ENCODE assay signal across 13 cellular contexts in the genomic region with DNA sequence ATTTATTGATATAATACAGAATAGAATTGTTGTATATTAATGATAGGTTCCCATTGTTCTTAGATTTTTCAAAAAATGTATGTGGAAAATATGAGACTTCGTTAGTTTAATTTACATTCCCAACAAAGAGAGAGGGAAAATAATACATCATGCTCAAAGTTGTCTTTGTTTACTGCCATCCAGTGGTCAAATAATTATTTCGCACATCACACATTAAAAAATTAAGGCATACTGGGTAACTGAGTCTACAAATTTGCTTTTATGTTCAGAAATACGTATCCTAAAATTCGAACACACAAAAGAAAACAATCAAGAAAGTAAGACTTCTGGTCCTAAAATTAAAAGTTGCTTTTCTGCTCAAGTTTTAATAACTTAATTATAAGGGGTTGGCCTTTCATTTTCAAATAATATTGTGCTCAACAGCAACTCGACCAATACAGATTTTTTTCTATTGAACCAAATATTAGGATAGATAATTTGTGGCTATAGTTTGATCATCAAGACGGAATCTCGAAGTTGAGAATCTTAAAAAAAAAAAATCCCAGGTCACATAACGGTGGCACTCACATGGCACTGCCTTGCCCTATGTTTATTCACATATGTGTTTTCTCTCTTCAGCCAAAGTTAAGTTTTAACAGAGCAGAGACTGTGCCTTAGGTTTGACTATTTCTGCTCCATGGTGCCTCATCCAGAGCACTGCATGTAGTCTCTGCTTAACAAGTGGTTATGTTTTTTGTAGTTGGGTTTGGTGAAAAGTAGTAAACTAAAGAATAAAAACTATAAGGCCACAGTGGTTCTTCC. TPM values are rescaled to one million over a fixed set of nuclear protein-coding genes. Genes with fewer than 3 reads are reported as not detected.
A peak's percentile ranks its signal among the peaks of the same experiment; 100 is the strongest.
DNase-seq lines count a peak whose midpoint lies in the region; TF ChIP-seq lines count a peak whose summit lies in the region.
"Had no signal": no experiment of that assay in that cellular context is flagged by ENCODE, and none has a peak within 500 bp of the region (broad histone marks: within the 10 kb centered on the region; RNA-seq: fewer than 3 reads in every experiment).

No MANE protein-coding gene starts in this region.

- H3K36me3 ChIP-seq in osteoblast (ENCODE audit: insufficient read depth, low read length), result no peaks in the 10 kb centered on the region

- DNase-seq in NCI-H1092 treated with DMSO at 0.1 percent for 48 hours (lab: John Stamatoyannopoulos, UW) (peak; percentile 6), NCI-H1092 (lab: John Stamatoyannopoulos, UW) (no peak), LHCN-M2 (ENCODE audit: low read depth) (peak; percentile 8), chondrocyte (ENCODE audit: low spot score) (no peak), osteoblast (ENCODE audit: insufficient read length, low spot score, missing footprints) (no peak), hypothalamus (lab: John Stamatoyannopoulos, UW) (no peak), G401 (ENCODE audit: low spot score) (no peak)
- DNase-seq in stimulated activated naive CD4-positive, alpha-beta T cell treated with Interleukin-2 at 50 U/mL for 16 hours (lab: John Stamatoyannopoulos, UW), result no peak
- DNase-seq: activated T-cell treated with anti-CD3 and anti-CD28 coated beads, Interleukin-2, amount 50 U/mL, for 72 hours; AML-193; psoas muscle had no signal

- H2AFZ ChIP-seq in osteoblast (ENCODE audit: low read length), result no peak overlapping the region

- H3K4me1 ChIP-seq in osteoblast (ENCODE audit: insufficient read depth, low read length), result peaks cover 4% of the 10 kb centered on the region
- H3K4me1 ChIP-seq: psoas muscle had no signal

- in situ Hi-C loops in G401 (cut with HindIII; ENCODE audit: low sequenced_read_pairs), result no loop called here

- peaks cover 1% of the 10 kb centered on the region for H3K36me3 Mint-ChIP-seq in chondrocyte (ENCODE audit: low read depth)
- H3K36me3 Mint-ChIP-seq: stimulated activated effector memory CD8-positive, alpha-beta T cell treated with anti-CD3 and anti-CD28 coated beads, Interleukin-12 subunit alpha, Interleukin-12 subunit beta, amount 100 ng/mL, for 72 hours had no signal

- H4K20me1 ChIP-seq in osteoblast (ENCODE audit: insufficient read depth, low read length), result no peaks in the 10 kb centered on the region

- no peak overlapping the region for H3K4me3 Mint-ChIP-seq in chondrocyte (ENCODE audit: unreplicated experiment)
- H3K4me3 Mint-ChIP-seq: activated T-cell treated with anti-CD3 and anti-CD28 coated beads, Interleukin-2, amount 50 U/mL, for 72 hours; stimulated activated effector memory CD8-positive, alpha-beta T cell treated with anti-CD3 and anti-CD28 coated beads, Interleukin-12 subunit alpha, Interleukin-12 subunit beta, amount 100 ng/mL, for 72 hours had no signal

- H3K9me3 Mint-ChIP-seq in chondrocyte (ENCODE audit: low read depth), result peaks cover 5% of the 10 kb centered on the region
- H3K9me3 Mint-ChIP-seq: activated T-cell treated with anti-CD3 and anti-CD28 coated beads, Interleukin-2, amount 50 U/mL, for 72 hours; stimulated activated effector memory CD8-positive, alpha-beta T cell treated with anti-CD3 and anti-CD28 coated beads, Interleukin-12 subunit alpha, Interleukin-12 subunit beta, amount 100 ng/mL, for 72 hours had no signal

- H3K27me3 Mint-ChIP-seq in chondrocyte (ENCODE audit: low read depth), result peaks cover 2% of the 10 kb centered on the region

- no peaks in the 10 kb centered on the region for H3K9me3 ChIP-seq in osteoblast (ENCODE audit: low read depth, low read length)
- H3K9me3 ChIP-seq: psoas muscle had no signal

- H3K4me1 Mint-ChIP-seq in chondrocyte (ENCODE audit: low read depth), result peaks cover 6% of the 10 kb centered on the region

- no peaks in the 10 kb centered on the region for H3K27me3 ChIP-seq in osteoblast (ENCODE audit: insufficient read depth, low read length)

- no peak overlapping the region for H3K27ac ChIP-seq in osteoblast (ENCODE audit: low read depth, low read length)
- H3K27ac ChIP-seq: psoas muscle had no signal

- H3K79me2 ChIP-seq in osteoblast (ENCODE audit: insufficient read depth, low read length), result no peaks in the 10 kb centered on the region

- TF ChIP-seq CTCF in chondrocyte (IDR thresholded peaks at IDR 0.05), result peak; percentile 82
- peak; percentile 46 for TF ChIP-seq CTCF in osteoblast (IDR thresholded peaks at IDR 0.05; ENCODE audit: extremely low read depth, low read depth, low read length)

- no peak overlapping the region for H3K27ac Mint-ChIP-seq in chondrocyte (ENCODE audit: unreplicated experiment)
- H3K27ac Mint-ChIP-seq: stimulated activated effector memory CD8-positive, alpha-beta T cell treated with anti-CD3 and anti-CD28 coated beads, Interleukin-12 subunit alpha, Interleukin-12 subunit beta, amount 100 ng/mL, for 72 hours had no signal

- H3K4me3 ChIP-seq in osteoblast (ENCODE audit: insufficient read depth, low read length), result no peak overlapping the region
- H3K4me3 ChIP-seq: psoas muscle had no signal

- no peak overlapping the region for H3K4me2 ChIP-seq in osteoblast (ENCODE audit: insufficient read depth, low read length)

RNA-seq across cellular contexts. Expression of a gene that starts 12.3 kb away (rescaled TPM):
- under 0.01 TPM in 1 of 2 replicates, not detected in the other for total RNA-seq in LHCN-M2 (2014; rRNA removed)
- 0.01 TPM for polyA plus RNA-seq in LHCN-M2 (2012)
- total RNA-seq in chondrocyte, result 0.44 to 5.0 TPM (median 0.45 TPM) in 3 replicates
- total RNA-seq in osteoblast, result 4.7 and 15.6 TPM in 2 replicates
- total RNA-seq in G401 (2014; rRNA removed; shearing (Covaris generic)), result 5.7 and 8.8 TPM in 2 replicates
- total RNA-seq: RPMI7951 had no signal

Comparison
In these comparisons a context has a peak if more than half of its experiments do, and no peak if none do; other contexts are left out.
1. DNase-seq: peak in NCI-H1092 treated with DMSO at 0.1 percent for 48 hours (single experiment) and LHCN-M2 (single experiment); none in NCI-H1092 (single experiment), chondrocyte (single experiment), osteoblast (single experiment), stimulated activated naive CD4-positive, alpha-beta T cell treated with Interleukin-2 at 50 U/mL for 16 hours (single experiment), hypothalamus (0 of 51) and G401 (single experiment).